ENCODE assay signal across 18 cellular contexts in genomic region chr18:9507565-9508088, GRCh38. TPM values are rescaled to one million over a fixed set of nuclear protein-coding genes. Genes with fewer than 3 reads are reported as not detected.
A peak's percentile ranks its signal among the peaks of the same experiment; 100 is the strongest.
DNase-seq lines count a peak whose midpoint lies in the region; ATAC-seq lines count a peak whose summit lies in the region.
"Had no signal": no experiment of that assay in that cellular context is flagged by ENCODE, and none has a peak within 500 bp of the region (broad histone marks: within the 10 kb centered on the region; RNA-seq: fewer than 3 reads in every experiment).

No MANE protein-coding gene starts in this region.

- peak overlapping the region; percentile 59 for H2AK5ac ChIP-seq in mesenchymal stem cell (ENCODE audit: low read length, severe bottlenecking)

- no peak overlapping the region for H3K18ac ChIP-seq in mesenchymal stem cell (ENCODE audit: low read depth in 1 of 2, low read length in 2 of 2)

- DNase-seq in stimulated activated naive CD8-positive, alpha-beta T cell treated with anti-CD3 and anti-CD28 coated beads, Interleukin-15, amount 100 ng/mL, for 72 hours = no peak
- DNase-seq in amniotic epithelial cell (ENCODE audit: low read depth) (peak; percentile 71), mesenchymal stem cell (peak; percentile 48), NCI-H2081 treated with DMSO at 0.1 percent for 48 hours (lab: John Stamatoyannopoulos, UW) (no peak), glomerular visceral epithelial cell (ENCODE audit: extremely low spot score) (no peak)
- DNase-seq in effector CD4-positive, alpha-beta T cell = no peak
- DNase-seq: DMS53, NCI-H1105, NCI-H187 treated with DMSO at 0.1 percent for 48 hours, NCI-H2171, NCI-H446 treated with DMSO at 0.1 percent for 48 hours, NCI-H774, Peyer's patch, SHP77 had no signal

- no peak overlapping the region for H3K23ac ChIP-seq in mesenchymal stem cell (ENCODE audit: low read length in 2 of 2)

- H2BK120ac ChIP-seq in mesenchymal stem cell (ENCODE audit: low read depth, low read length) = no peak overlapping the region

- peaks cover 2% of the 10 kb centered on the region for H3K4me1 ChIP-seq in mesenchymal stem cell (ENCODE audit: control insufficient read depth, insufficient read depth, low read depth, low read length)
- H3K4me1 ChIP-seq: Peyer's patch had no signal

- H2BK5ac ChIP-seq in mesenchymal stem cell (ENCODE audit: low read depth, low read length, poor library complexity, severe bottlenecking) = no peak overlapping the region

- no peak overlapping the region for H3K9ac ChIP-seq in mesenchymal stem cell (ENCODE audit: low read length)
- H3K9ac ChIP-seq: KMS-11 had no signal

- peak overlapping the region; percentile 39 for H3K27ac Mint-ChIP-seq in stimulated activated naive CD8-positive, alpha-beta T cell treated with anti-CD3 and anti-CD28 coated beads, Interleukin-15, Interleukin-2, amounts not matched to agents 100 ng/mL and 50 ng/mL, for 24 hours
- H3K27ac Mint-ChIP-seq in stimulated activated naive CD8-positive, alpha-beta T cell treated with anti-CD3 and anti-CD28 coated beads, Interleukin-15, amount 100 ng/mL, for 72 hours = no peak overlapping the region

- peaks cover 10% of the 10 kb centered on the region for H3K9me3 Mint-ChIP-seq in stimulated activated naive CD8-positive, alpha-beta T cell treated with anti-CD3 and anti-CD28 coated beads, Interleukin-15, Interleukin-2, amounts not matched to agents 100 ng/mL and 50 ng/mL, for 24 hours
- peaks cover 0 to 9% of the 10 kb centered on the region in 2 donors for H3K9me3 Mint-ChIP-seq in stimulated activated naive CD8-positive, alpha-beta T cell treated with anti-CD3 and anti-CD28 coated beads, Interleukin-15, amount 100 ng/mL, for 72 hours

- peaks cover 14% of the 10 kb centered on the region for H3K79me1 ChIP-seq in mesenchymal stem cell (replicated peaks; ENCODE audit: low read length, poor library complexity, severe bottlenecking)

- no peak overlapping the region for H3K27ac ChIP-seq in mesenchymal stem cell (ENCODE audit: low read length, poor library complexity, severe bottlenecking)
- H3K27ac ChIP-seq: C4-2B, Peyer's patch had no signal

- H3K27me3 Mint-ChIP-seq in stimulated activated naive CD8-positive, alpha-beta T cell treated with anti-CD3 and anti-CD28 coated beads, Interleukin-15, Interleukin-2, amounts not matched to agents 100 ng/mL and 50 ng/mL, for 24 hours = no peaks in the 10 kb centered on the region
- no peaks in the 10 kb centered on the region for H3K27me3 Mint-ChIP-seq in stimulated activated naive CD8-positive, alpha-beta T cell treated with anti-CD3 and anti-CD28 coated beads, Interleukin-15, amount 100 ng/mL, for 72 hours

- no peak overlapping the region for H3K4me2 ChIP-seq in mesenchymal stem cell (ENCODE audit: low read length, poor library complexity, severe bottlenecking)

- no peak overlapping the region for H4K91ac ChIP-seq in mesenchymal stem cell (ENCODE audit: low read length)

- WGBS in mesenchymal stem cell = 13% methylated on average over 1 of the region's 2 CpGs

- H2BK15ac ChIP-seq in mesenchymal stem cell (ENCODE audit: low read depth, poor library complexity, severe bottlenecking) = no peak overlapping the region

- H3K4me1 Mint-ChIP-seq in stimulated activated naive CD8-positive, alpha-beta T cell treated with anti-CD3 and anti-CD28 coated beads, Interleukin-15, Interleukin-2, amounts not matched to agents 100 ng/mL and 50 ng/mL, for 24 hours (ENCODE audit: low read depth) = peaks cover 41% of the 10 kb centered on the region
- H3K4me1 Mint-ChIP-seq in stimulated activated naive CD8-positive, alpha-beta T cell treated with anti-CD3 and anti-CD28 coated beads, Interleukin-15, amount 100 ng/mL, for 72 hours = peaks cover 26% of the 10 kb centered on the region

- ATAC-seq in stimulated activated naive CD8-positive, alpha-beta T cell treated with anti-CD3 and anti-CD28 coated beads, Interleukin-15, amount 100 ng/mL, for 72 hours = no peak
- ATAC-seq in GM21367 (IDR thresholded peaks at IDR 0.05; ENCODE audit: unreplicated experiment) = no peak

- no peak overlapping the region for H2BK12ac ChIP-seq in mesenchymal stem cell (ENCODE audit: low read length in 2 of 2)

- no peak overlapping the region for H3K14ac ChIP-seq in mesenchymal stem cell (ENCODE audit: low read length in 2 of 2)

- no peak overlapping the region for H3K4me3 Mint-ChIP-seq in stimulated activated naive CD8-positive, alpha-beta T cell treated with anti-CD3 and anti-CD28 coated beads, Interleukin-15, Interleukin-2, amounts not matched to agents 100 ng/mL and 50 ng/mL, for 24 hours
- H3K4me3 Mint-ChIP-seq in stimulated activated naive CD8-positive, alpha-beta T cell treated with anti-CD3 and anti-CD28 coated beads, Interleukin-15, amount 100 ng/mL, for 72 hours = no peak overlapping the region

- H3K4ac ChIP-seq in mesenchymal stem cell (ENCODE audit: low read depth in 1 of 2, low read length in 2 of 2) = no peak overlapping the region

- H3K27me3 ChIP-seq in mesenchymal stem cell (ENCODE audit: control insufficient read depth in 1 of 2, insufficient read depth in 1 of 2, low read length in 2 of 2) = no peaks in the 10 kb centered on the region
- H3K27me3 ChIP-seq: Peyer's patch had no signal

- no peaks in the 10 kb centered on the region for H3K9me3 ChIP-seq in mesenchymal stem cell (ENCODE audit: control insufficient read depth, low read length)

- no peak overlapping the region for H2AFZ ChIP-seq in mesenchymal stem cell (ENCODE audit: low read depth, low read length)

- H3K36me3 ChIP-seq in mesenchymal stem cell (ENCODE audit: control insufficient read depth in 1 of 2, insufficient read depth in 2 of 2, low read depth in 1 of 2, low read length in 2 of 2) = no peaks in the 10 kb centered on the region
- H3K36me3 ChIP-seq: Peyer's patch had no signal

- no peak overlapping the region for H3K4me3 ChIP-seq in mesenchymal stem cell (ENCODE audit: insufficient read depth in 1 of 2, low read depth in 1 of 2, low read length in 2 of 2)
- H3K4me3 ChIP-seq: Peyer's patch had no signal

- no peak overlapping the region for H4K8ac ChIP-seq in mesenchymal stem cell (ENCODE audit: low read length)

- H3K36me3 Mint-ChIP-seq in stimulated activated naive CD8-positive, alpha-beta T cell treated with anti-CD3 and anti-CD28 coated beads, Interleukin-15, Interleukin-2, amounts not matched to agents 100 ng/mL and 50 ng/mL, for 24 hours (ENCODE audit: low read depth) = peaks cover 13% of the 10 kb centered on the region

RNA-seq across cellular contexts. Expression of gene RALBP1, which starts 32.3 kb away (rescaled TPM):
- polyA plus RNA-seq in mesenchymal stem cell (2013, experiment 1 of 2) = 89.2 TPM
- 95.9 TPM for polyA plus RNA-seq in mesenchymal stem cell (2013, experiment 2 of 2)

Comparison
In these comparisons a context has a peak if more than half of its experiments do, and no peak if none do; other contexts are left out.
1. DNase-seq: peak in amniotic epithelial cell (single experiment) and mesenchymal stem cell (single experiment); none in stimulated activated naive CD8-positive, alpha-beta T cell treated with anti-CD3 and anti-CD28 coated beads, Interleukin-15, amount 100 ng/mL, for 72 hours (0 of 2), NCI-H2081 treated with DMSO at 0.1 percent for 48 hours (single experiment), glomerular visceral epithelial cell (single experiment) and effector CD4-positive, alpha-beta T cell (single experiment).